8 cellular contexts compared by ENCODE assay signal in the genomic region with DNA sequence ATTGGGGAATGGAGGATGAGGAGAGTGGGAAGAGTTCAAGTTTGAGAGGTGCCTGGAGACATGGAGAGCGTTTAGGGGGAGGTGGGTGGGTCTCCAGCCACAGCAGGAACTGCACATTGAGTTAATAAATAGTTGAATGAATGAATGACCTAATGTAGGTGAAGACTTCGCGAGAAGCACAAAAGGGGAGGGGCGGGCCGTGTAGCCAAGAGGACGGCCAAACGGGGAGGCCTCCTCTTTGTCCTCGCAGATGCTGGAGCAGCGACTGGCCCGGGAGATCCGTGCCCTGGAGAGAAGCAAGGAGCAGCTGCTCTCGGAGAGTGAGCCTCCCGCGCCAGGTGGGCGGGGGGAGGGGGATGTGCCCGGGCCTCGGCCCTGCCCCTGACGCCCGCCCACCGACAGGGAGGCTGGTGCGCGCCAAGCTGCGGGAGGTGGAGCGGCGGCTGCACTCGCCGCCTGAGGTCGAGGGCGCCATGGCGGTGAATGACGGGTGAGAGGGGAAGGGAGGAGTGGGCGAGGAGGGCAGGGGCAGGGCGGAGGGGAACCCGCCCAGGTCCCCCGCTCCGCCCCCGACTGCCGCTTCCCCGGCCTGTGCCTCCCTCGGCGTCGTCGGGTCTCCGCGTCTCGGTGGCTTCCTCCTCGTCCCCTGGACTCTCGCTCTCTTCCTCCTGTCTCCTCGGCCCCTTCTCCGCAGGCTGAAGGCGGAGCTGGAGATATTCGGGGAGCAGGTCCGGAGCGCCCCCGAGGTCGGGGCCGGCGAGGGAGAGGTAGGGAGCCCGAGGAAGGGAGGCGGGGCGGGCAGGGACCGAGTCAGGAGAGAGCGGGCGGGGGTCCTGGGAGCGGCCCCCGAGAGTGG. TPM values are rescaled to one million over a fixed set of nuclear protein-coding genes. Genes with fewer than 3 reads are reported as not detected.
A peak's percentile ranks its signal among the peaks of the same experiment; 100 is the strongest.
DNase-seq lines count a peak whose midpoint lies in the region; ATAC-seq and TF ChIP-seq lines count a peak whose summit lies in the region.

No MANE protein-coding gene starts in this region.

- H3K27ac ChIP-seq in heart right ventricle (peak overlapping the region in 8 of 10 donors; percentile 9 to 83 (median 63)), gastrocnemius medialis (peak overlapping the region; percentile 51 to 70 (median 62))

- no peaks in the 10 kb centered on the region for H3K27me3 Mint-ChIP-seq in IgD-negative memory B cell

- TF ChIP-seq CTCF in heart right ventricle (IDR thresholded peaks at IDR 0.05) (no peak), gastrocnemius medialis (IDR thresholded peaks at IDR 0.05 in 4 of 5, conservative IDR thresholded peaks at IDR 0.05 in 1 of 5) (no peak)

- 1 to 2% methylated on average over 52 to 66 of the region's 66 CpGs for WGBS in heart right ventricle, 2 donors

- H3K36me3 Mint-ChIP-seq in IgD-negative memory B cell: no peaks in the 10 kb centered on the region

- H3K4me1 Mint-ChIP-seq in IgD-negative memory B cell: peaks cover 0 to 6% (median 1%) of the 10 kb centered on the region in 3 donors

- no peaks in the 10 kb centered on the region for H3K9me3 Mint-ChIP-seq in IgD-negative memory B cell

- peak overlapping the region; percentile 81 to 96 (median 90) for H3K4me3 Mint-ChIP-seq in IgD-negative memory B cell

- H3K4me3 ChIP-seq in heart right ventricle (peak overlapping the region; percentile 54 to 74 (median 64)), gastrocnemius medialis (peak overlapping the region; percentile 62 to 80 (median 68))

- no peaks in the 10 kb centered on the region for H3K9me3 ChIP-seq in heart right ventricle
- H3K9me3 ChIP-seq in gastrocnemius medialis: no peaks in the 10 kb centered on the region

- H3K27ac Mint-ChIP-seq in IgD-negative memory B cell: peak overlapping the region in 1 of 3 donors; percentile 58

- in situ Hi-C loops in gastrocnemius medialis (cut with MboI; ENCODE audit: low sequenced_read_pairs in 4 of 4): no loop called here

- intact Hi-C loops in heart right ventricle (cut with DNase I) (no loop called here), gastrocnemius medialis (cut with DNase I; ENCODE audit: low total_unique reads) (loop anchor here (2.0 kb wide), 1 partner anchor 19 kb away; no protein-coding TSS in a partner anchor)

- H3K36me3 ChIP-seq in heart right ventricle: no peaks in the 10 kb centered on the region
- no peaks in the 10 kb centered on the region for H3K36me3 ChIP-seq in gastrocnemius medialis

- H3K27me3 ChIP-seq in heart right ventricle (peaks cover 0 to 22% (median 11%) of the 10 kb centered on the region in 7 donors), gastrocnemius medialis (peaks cover 13 to 25% (median 18%) of the 10 kb centered on the region in 3 donors)

- peak in 1 of 2 donors; percentile 24 for TF ChIP-seq POLR2A in gastrocnemius medialis (IDR thresholded peaks at IDR 0.05)

- DNase-seq in DMS153 (lab: John Stamatoyannopoulos, UW) (peak; percentile 88), RPMI7951 (ENCODE audit: low read depth) (peak; percentile 31), activated gamma-delta T cell (lab: John Stamatoyannopoulos, UW) (peak; percentile 67), heart right ventricle (peak; percentile 17 to 53), gastrocnemius medialis (no peak), superior temporal gyrus (ENCODE audit: extremely low spot score) (no peak)

- ATAC-seq in GM21515 (IDR thresholded peaks at IDR 0.05; ENCODE audit: unreplicated experiment) (peak; percentile 71), heart right ventricle (peak; percentile 52 to 67 (median 64)), gastrocnemius medialis (peak; percentile 24 to 38)

- H3K4me1 ChIP-seq in heart right ventricle: peaks cover 3 to 26% (median 23%) of the 10 kb centered on the region in 9 donors
- peaks cover 0 to 14% of the 10 kb centered on the region in 2 donors for H3K4me1 ChIP-seq in gastrocnemius medialis

RNA-seq across cellular contexts. Expression of a gene that starts 12.9 kb away (rescaled TPM):
- polyA plus RNA-seq in IgD-negative memory B cell (1.1 TPM), heart right ventricle (1 to 10 TPM in 1 of 2 donors, under 1 TPM in 1; 0.90 to 1.2 TPM)
- total RNA-seq in RPMI7951 (2014; rRNA removed; shearing (Covaris generic)): not detected in 2 replicates
- total RNA-seq in heart right ventricle (1 to 10 TPM in 4 of 10 donors, under 1 TPM in 4, not detected in 2; 0.81 to 2.7 (median 0.99) TPM), gastrocnemius medialis (not detected)

RNA-seq across cellular contexts. Expression of a gene that starts 21.1 kb away (rescaled TPM):
- polyA plus RNA-seq in IgD-negative memory B cell (33.2 TPM), heart right ventricle (10 to 100 TPM in 1 of 2 donors, 1 to 10 TPM in 1; 8.8 to 10.8 TPM)
- total RNA-seq in RPMI7951 (2014; rRNA removed; shearing (Covaris generic)): 7.4 and 12.0 TPM in 2 replicates
- total RNA-seq in heart right ventricle (10 to 100 TPM; 15.8 to 26.4 (median 17.6) TPM), gastrocnemius medialis (10 to 100 TPM in 2 of 4 donors, 1 to 10 TPM in 2; 6.6 to 14.6 (median 10.6) TPM)

Comparison
In these comparisons a context has a peak if more than half of its experiments do, and no peak if none do; other contexts are left out.
1. DNase-seq: peak in DMS153 (single experiment), RPMI7951 (single experiment), activated gamma-delta T cell (single experiment) and heart right ventricle (2 of 2); none in gastrocnemius medialis (0 of 2) and superior temporal gyrus (single experiment).
2. Peak in every context shown above with its lines, with median percentiles within 50 percentile points of each other: ATAC-seq.